Comparison of ENCODE assay signal across 19 cellular contexts in genomic region chr17:737561-738113, GRCh38. TPM values are rescaled to one million over a fixed set of nuclear protein-coding genes. Genes with fewer than 3 reads are reported as not detected.
DNase-seq lines count a peak whose midpoint lies in the region; ATAC-seq, FAIRE-seq and TF ChIP-seq lines count a peak whose summit lies in the region.
"Had no signal": no experiment of that assay in that cellular context is flagged by ENCODE, and none has a peak within 500 bp of the region (broad histone marks: within the 10 kb centered on the region; RNA-seq: fewer than 3 reads in every experiment).

No MANE protein-coding gene starts in this region.

- H3K9me3 Mint-ChIP-seq in IgD-negative memory B cell = no peaks in the 10 kb centered on the region
- H3K9me3 Mint-ChIP-seq: CD4-positive, CD25-positive, alpha-beta regulatory T cell; H9; HFFc6 had no signal

- TF ChIP-seq POLR2A in A549 (IDR thresholded peaks at IDR 0.05; ENCODE audit: low read length) = no peak

- H3K4me3 ChIP-seq in A549 (no peak overlapping the region), bronchial epithelial cell (ENCODE audit: low read depth, low read length) (no peak overlapping the region)
- H3K4me3 ChIP-seq: BLaER1 treated with 17β-estradiol and CSF1 and Interleukin-3, amounts not matched to agents 10 nM and 100 nM had no signal

- peaks cover 9 to 15% (median 11%) of the 10 kb centered on the region in 3 donors for H3K4me1 Mint-ChIP-seq in IgD-negative memory B cell

- TF ChIP-seq CTCF in A549 (IDR thresholded peaks at IDR 0.05) (no peak), bronchial epithelial cell (IDR thresholded peaks at IDR 0.05; ENCODE audit: insufficient read depth, low read length, severe bottlenecking) (no peak), omental fat pad (IDR thresholded peaks at IDR 0.05) (no peak)

- H3K27ac Mint-ChIP-seq in IgD-negative memory B cell = peak overlapping the region in 2 of 3 donors; percentile 15 to 62
- H3K27ac Mint-ChIP-seq: CD4-positive, CD25-positive, alpha-beta regulatory T cell; HFFc6 had no signal

- H3K27me3 ChIP-seq in bronchial epithelial cell (ENCODE audit: control insufficient read depth, insufficient read depth, low read length) = no peaks in the 10 kb centered on the region
- H3K27me3 ChIP-seq: BLaER1 treated with 17β-estradiol and CSF1 and Interleukin-3, amounts not matched to agents 10 nM and 100 nM had no signal

- H3K4me1 ChIP-seq in A549 = peaks cover 7% of the 10 kb centered on the region

- H3K9me3 ChIP-seq in A549 = no peaks in the 10 kb centered on the region
- H3K9me3 ChIP-seq: BLaER1 treated with 17β-estradiol and CSF1 and Interleukin-3, amounts not matched to agents 10 nM and 100 nM had no signal

- POLR2A ChIA-PET in A549 (lab: Yijun Ruan, JAX) = interaction anchor here (1.2 kb wide), 1 partner anchor 13 kb away, joined by 3 read pairs; no protein-coding TSS in a partner anchor

- no peak for TF ChIP-seq RAD21 in A549 (conservative IDR thresholded peaks at IDR 0.05 in 1 of 2, IDR thresholded peaks at IDR 0.05 in 1 of 2)

- no peaks in the 10 kb centered on the region for H3K36me3 Mint-ChIP-seq in IgD-negative memory B cell

- no peak overlapping the region for H3K4me3 Mint-ChIP-seq in IgD-negative memory B cell
- H3K4me3 Mint-ChIP-seq: CD4-positive, CD25-positive, alpha-beta regulatory T cell; H9; HFFc6 had no signal

- no peak overlapping the region for H3K27ac ChIP-seq in A549

- DNase-seq in A549 (ENCODE audit: low read depth in 1 of 2, low spot score in 1 of 2) (no peak), bronchial epithelial cell (ENCODE audit: low read depth) (peak; percentile 65), DMS 273 treated with DMSO at 0.1 percent for 48 hours (lab: John Stamatoyannopoulos, UW) (no peak), omental fat pad (ENCODE audit: low spot score) (no peak), DMS114 treated with DMSO at 0.1 percent for 48 hours (lab: John Stamatoyannopoulos, UW; ENCODE audit: unreplicated experiment) (no peak)
- DNase-seq: 8988T; ACHN; CD4-positive, CD25-positive, alpha-beta regulatory T cell; DMS79; GOT3; H9; HFFc6 had no signal

- FAIRE-seq in A549 (lab: Jason Lieb, UNC) = peak; percentile 43
- no peak for FAIRE-seq in bronchial epithelial cell (lab: Jason Lieb, UNC)
- FAIRE-seq: G401.6, HepG2, HTR-8/SVneo had no signal

- peaks cover 11% of the 10 kb centered on the region for H3K36me3 ChIP-seq in bronchial epithelial cell (ENCODE audit: control insufficient read depth, insufficient read depth, low read length)

- CTCF ChIA-PET in A549 (lab: Yijun Ruan, JAX) = interaction anchor here (1.0 to 2.7 kb wide), 9 partner anchors 8 to 326 kb away, joined by 3 to 13 read pairs (median 5); partner anchors contain the start of genes GEMIN4 and TIMM22

- 93% methylated on average over 13 of the region's 13 CpGs for WGBS in A549 (ENCODE audit: missing lambda C conversion rate)

- TF ChIP-seq EP300 in A549 (IDR thresholded peaks at IDR 0.05) = no peak

- ATAC-seq in A549 = no peak
- peak; percentile 42 for ATAC-seq in esophagus mucosa
- ATAC-seq in GM19328 (IDR thresholded peaks at IDR 0.05; ENCODE audit: unreplicated experiment) = no peak
- no peak for ATAC-seq in omental fat pad (ENCODE audit: low FRiP score)
- ATAC-seq: HepG2 had no signal

- H3K4me2 ChIP-seq in A549 = no peak overlapping the region

- no peaks in the 10 kb centered on the region for H3K27me3 Mint-ChIP-seq in IgD-negative memory B cell

TF ChIP-seq in A549, 52 proteins besides CTCF, POLR2A, EP300 and RAD21:
- no peak for TF ChIP-seq CEBPB (IDR thresholded peaks at IDR 0.05)
- no peak for TF ChIP-seq HOXB5 (CRISPR knock-in tag; IDR thresholded peaks at IDR 0.05)
- no peak for TF ChIP-seq HEYL (CRISPR knock-in tag; IDR thresholded peaks at IDR 0.05)
- no peak for TF ChIP-seq RARB (CRISPR knock-in tag; IDR thresholded peaks at IDR 0.05)
- TF ChIP-seq CHD2 (IDR thresholded peaks at IDR 0.05; ENCODE audit: low read length, partially characterized antibody) = no peak
- no peak for TF ChIP-seq ZNF302 (CRISPR knock-in tag; IDR thresholded peaks at IDR 0.05)
- TF ChIP-seq TP53 (CRISPR knock-in tag; IDR thresholded peaks at IDR 0.05) = no peak
- TF ChIP-seq KDM1A (IDR thresholded peaks at IDR 0.05; ENCODE audit: low read depth) = no peak
- TF ChIP-seq NPAS2 (CRISPR knock-in tag; IDR thresholded peaks at IDR 0.05; ENCODE audit: borderline replicate concordance) = no peak
- no peak for TF ChIP-seq JUNB (IDR thresholded peaks at IDR 0.05)
- no peak for TF ChIP-seq E2F6 (IDR thresholded peaks at IDR 0.05; ENCODE audit: borderline replicate concordance, low read depth)
- TF ChIP-seq ZC3H11A (IDR thresholded peaks at IDR 0.05) = no peak
- TF ChIP-seq MAZ (IDR thresholded peaks at IDR 0.05; ENCODE audit: borderline replicate concordance, low read depth, low read length) = no peak

RNA-seq across cellular contexts. Expression of gene TLCD3A, which starts 5.2 kb away (rescaled TPM):
- polyA plus RNA-seq in A549 (2011; rRNA removed) = 29.5 and 35.1 TPM in 2 replicates
- polyA plus RNA-seq in A549 (2012; cell fraction: cytosol; rRNA removed) = 42.9 and 53.3 TPM in 2 replicates
- 35.4 and 40.6 TPM in 2 replicates for polyA plus RNA-seq in A549 (2012; cell fraction: nucleus; rRNA removed)
- polyA plus RNA-seq in A549 (2017; fragmentation: RNase III; extraction: RNeasy Plus Mini Kit Qiagen cat#74134 plus additional on column Dnase treatment) = 28.5 to 31.5 TPM (median 30.8 TPM) in 3 replicates
- polyA minus RNA-seq in A549 (2011; rRNA and poly(A)+ RNA removed) = 47.1 and 53.6 TPM in 2 replicates
- polyA plus RNA-seq in IgD-negative memory B cell = 0.65 TPM
- 24.3 and 47.7 TPM in 2 replicates for total RNA-seq in bronchial epithelial cell
- 29.6 TPM for total RNA-seq in esophagus mucosa
- total RNA-seq in omental fat pad = 10 to 100 TPM in 1 of 4 donors, 1 to 10 TPM in 3; 5.2 to 45.3 (median 7.5) TPM

RNA-seq across cellular contexts. Expression of gene GEMIN4, which starts 14.4 kb away (rescaled TPM):
- 36.1 and 51.8 TPM in 2 replicates for polyA plus RNA-seq in A549 (2011; rRNA removed)
- polyA plus RNA-seq in A549 (2012; cell fraction: cytosol; rRNA removed) = 47.7 and 57.8 TPM in 2 replicates
- 87.8 and 97.5 TPM in 2 replicates for polyA plus RNA-seq in A549 (2012; cell fraction: nucleus; rRNA removed)
- polyA plus RNA-seq in A549 (2017; fragmentation: RNase III; extraction: RNeasy Plus Mini Kit Qiagen cat#74134 plus additional on column Dnase treatment) = 45.5 to 49.0 TPM (median 47.6 TPM) in 3 replicates
- polyA minus RNA-seq in A549 (2011; rRNA and poly(A)+ RNA removed) = 75.5 and 86.7 TPM in 2 replicates
- polyA plus RNA-seq in IgD-negative memory B cell = 27.4 TPM
- total RNA-seq in bronchial epithelial cell = 8.4 and 8.7 TPM in 2 replicates
- 20.1 TPM for total RNA-seq in esophagus mucosa
- total RNA-seq in omental fat pad = 10 to 100 TPM; 13.2 to 29.2 (median 18.7) TPM

RNA-seq across cellular contexts. Expression of gene VPS53, which starts 23.0 kb away (rescaled TPM):
- polyA plus RNA-seq in A549 (2011; rRNA removed) = 32.1 and 34.2 TPM in 2 replicates
- polyA plus RNA-seq in A549 (2012; cell fraction: cytosol; rRNA removed) = 18.0 and 21.3 TPM in 2 replicates
- 20.1 and 22.7 TPM in 2 replicates for polyA plus RNA-seq in A549 (2012; cell fraction: nucleus; rRNA removed)
- 20.0 to 21.7 TPM (median 21.5 TPM) in 3 replicates for polyA plus RNA-seq in A549 (2017; fragmentation: RNase III; extraction: RNeasy Plus Mini Kit Qiagen cat#74134 plus additional on column Dnase treatment)
- 135 and 173 TPM in 2 replicates for polyA minus RNA-seq in A549 (2011; rRNA and poly(A)+ RNA removed)
- 9.9 TPM for polyA plus RNA-seq in IgD-negative memory B cell
- 10.3 and 15.6 TPM in 2 replicates for total RNA-seq in bronchial epithelial cell
- total RNA-seq in esophagus mucosa = 58.3 TPM
- total RNA-seq in omental fat pad = 10 to 100 TPM; 20.4 to 42.1 (median 36.9) TPM

RNA-seq across cellular contexts. Expression of gene GLOD4, which starts 44.4 kb away (rescaled TPM):
- polyA plus RNA-seq in A549 (2011; rRNA removed) (98.3 and 133 TPM in 2 replicates), A549 (2017; fragmentation: RNase III; extraction: RNeasy Plus Mini Kit Qiagen cat#74134 plus additional on column Dnase treatment) (119 to 141 TPM (median 132 TPM) in 3 replicates), IgD-negative memory B cell (100.0 TPM)
- 56.4 and 60.1 TPM in 2 replicates for polyA plus RNA-seq in A549 (2012; cell fraction: cytosol; rRNA removed)
- polyA plus RNA-seq in A549 (2012; cell fraction: nucleus; rRNA removed) = 29.1 and 63.3 TPM in 2 replicates
- polyA minus RNA-seq in A549 (2011; rRNA and poly(A)+ RNA removed) = 24.9 and 29.2 TPM in 2 replicates
- total RNA-seq in bronchial epithelial cell (90.6 and 93.2 TPM in 2 replicates), esophagus mucosa (48.8 TPM), omental fat pad (10 to 100 TPM; 41.1 to 73.1 (median 44.7) TPM)

RNA-seq across cellular contexts. Expression of gene MRM3, which starts 44.5 kb away (rescaled TPM):
- 27.1 and 38.8 TPM in 2 replicates for polyA plus RNA-seq in A549 (2011; rRNA removed)
- 34.2 and 36.3 TPM in 2 replicates for polyA plus RNA-seq in A549 (2012; cell fraction: cytosol; rRNA removed)
- 33.7 and 34.2 TPM in 2 replicates for polyA plus RNA-seq in A549 (2012; cell fraction: nucleus; rRNA removed)
- polyA plus RNA-seq in A549 (2017; fragmentation: RNase III; extraction: RNeasy Plus Mini Kit Qiagen cat#74134 plus additional on column Dnase treatment) = 45.4 to 48.2 TPM (median 47.1 TPM) in 3 replicates
- polyA minus RNA-seq in A549 (2011; rRNA and poly(A)+ RNA removed) = 17.1 and 19.2 TPM in 2 replicates
- polyA plus RNA-seq in IgD-negative memory B cell = 32.2 TPM
- total RNA-seq in bronchial epithelial cell = 18.4 and 22.4 TPM in 2 replicates
- 12.6 TPM for total RNA-seq in esophagus mucosa
- 10 to 100 TPM; 14.0 to 23.8 (median 16.0) TPM for total RNA-seq in omental fat pad
